8 cellular contexts compared by ENCODE assay signal in the genomic region with DNA sequence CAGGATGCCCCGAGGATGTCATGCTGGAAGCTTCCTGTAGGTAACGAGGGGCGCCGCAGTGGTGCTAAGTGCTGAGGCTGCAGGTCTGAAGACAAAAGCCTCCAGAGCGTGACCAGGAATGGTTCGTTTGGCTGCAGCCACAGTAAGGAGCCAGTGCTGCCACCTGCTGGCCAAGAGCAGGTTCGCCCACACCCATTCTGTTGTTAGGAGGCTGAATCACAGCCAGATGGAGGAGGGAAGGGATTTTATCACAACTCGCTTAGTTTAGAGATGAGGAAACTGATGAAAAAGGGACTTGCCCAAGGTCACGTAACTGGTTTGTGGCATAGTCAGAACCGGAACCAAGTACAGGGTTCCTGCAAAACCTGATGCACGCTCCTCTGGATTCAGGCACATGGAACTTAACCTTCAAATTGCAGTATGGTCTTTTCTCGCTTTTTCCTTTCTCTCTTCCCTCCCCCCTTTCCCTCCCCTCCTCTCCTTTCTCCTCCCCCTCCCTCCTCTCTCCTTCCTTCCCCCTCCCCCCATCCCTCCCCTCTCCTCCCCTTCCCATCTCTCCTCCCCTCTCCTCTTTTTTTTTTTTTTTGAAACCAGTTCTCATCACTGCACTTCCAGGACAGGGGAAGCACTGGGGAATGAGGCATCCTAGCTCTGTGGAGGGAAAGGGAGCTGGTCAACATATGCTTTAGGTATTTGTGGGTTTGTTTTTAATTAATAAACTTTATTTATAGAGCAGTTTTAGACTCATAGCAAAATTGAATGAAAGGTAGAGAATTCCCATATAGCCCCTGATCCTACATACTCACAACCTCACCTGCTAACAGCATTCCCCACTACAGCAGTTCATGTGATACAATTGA.
DNase-seq lines count a peak whose midpoint lies in the region; ATAC-seq and TF ChIP-seq lines count a peak whose summit lies in the region.

No MANE protein-coding gene starts in this region.

- H3K9me2 ChIP-seq in GM23338 (ENCODE audit: insufficient read depth) (peaks cover 9% of the 10 kb centered on the region; the same call in 1 of the 2 replicates), PC-9 (ENCODE audit: insufficient read depth) (no peaks in the 10 kb centered on the region)

- H3K79me2 ChIP-seq in GM23338 (replicated peaks; ENCODE audit: insufficient read depth) (no peaks in the 10 kb centered on the region), PC-9 (ENCODE audit: low read depth) (no peaks in the 10 kb centered on the region)

- H3K36me3 Mint-ChIP-seq in GM23338 (ENCODE audit: low read depth): peaks cover 29% of the 10 kb centered on the region
- no peaks in the 10 kb centered on the region for H3K36me3 Mint-ChIP-seq in natural killer cell

- TF ChIP-seq POLR2A in esophagus muscularis mucosa (IDR thresholded peaks at IDR 0.05; ENCODE audit: low read depth): no peak

- WGBS in esophagus muscularis mucosa: 15% methylated on average over 12 of the region's 12 CpGs

- no peak overlapping the region for H2AFZ ChIP-seq in GM23338
- no peak overlapping the region for H2AFZ ChIP-seq in PC-9

- CTCF ChIA-PET in PC-9 (lab: Charles Lee): interaction anchor here (0.7 to 0.8 kb wide), 2 partner anchors 14 to 87 kb away, joined by 7 to 13 read pairs; no protein-coding TSS in a partner anchor

- H3K36me3 ChIP-seq in GM23338 (ENCODE audit: insufficient read depth) (0 out of 2 replicates have a peak, but pooled peaks cover 3% of the 10 kb centered on the region), KOPT-K1 (ENCODE audit: insufficient read depth, low read length) (no peaks in the 10 kb centered on the region), PC-9 (ENCODE audit: low read depth) (0 out of 2 replicates have a peak, but pooled peaks cover 4% of the 10 kb centered on the region), esophagus muscularis mucosa (no peaks in the 10 kb centered on the region)

- H3K9me3 ChIP-seq in KOPT-K1 (ENCODE audit: insufficient read depth, low read length, poor library complexity, severe bottlenecking): peaks cover 19% of the 10 kb centered on the region
- H3K9me3 ChIP-seq in PC-9 (ENCODE audit: insufficient read depth, low read depth): peaks cover 5% of the 10 kb centered on the region; the same call in 1 of the 2 replicates
- no peaks in the 10 kb centered on the region for H3K9me3 ChIP-seq in esophagus muscularis mucosa

- H3K4me1 Mint-ChIP-seq in GM23338: no peaks in the 10 kb centered on the region; the same call in 2 of the 3 replicates
- peaks cover 15 to 23% of the 10 kb centered on the region in 2 donors for H3K4me1 Mint-ChIP-seq in natural killer cell

- no peak for TF ChIP-seq EP300 in esophagus muscularis mucosa (IDR thresholded peaks at IDR 0.05)

- no TSS peak for BruUV-seq in PC-9 (replicated peaks; lab: Mats Ljungman, UMichigan)

- DNase-seq in EH (ENCODE audit: low read depth): peak; percentile 92
- DNase-seq in GM23338 (ENCODE audit: low spot score): peak; percentile 99
- DNase-seq in PC-9: peak; percentile 86 to 87
- DNase-seq in activated T-cell treated with anti-CD3 and anti-CD28 coated beads for 4 hours: peak; percentile 79
- peak; percentile 97 for DNase-seq in esophagus muscularis mucosa (ENCODE audit: extremely low spot score)
- peak; percentile 75 for DNase-seq in natural killer cell
- DNase-seq in stimulated activated naive CD4-positive, alpha-beta T cell (lab: John Stamatoyannopoulos, UW): peak; percentile 41 to 77 (median 64)

- no peak overlapping the region for H3K4me3 ChIP-seq in GM23338
- H3K4me3 ChIP-seq in PC-9: no peak overlapping the region
- H3K4me3 ChIP-seq in esophagus muscularis mucosa: no peak overlapping the region

- POLR2A ChIA-PET in PC-9 (lab: Charles Lee; ENCODE audit: unreplicated experiment): no interaction called here

- H3K4me1 ChIP-seq in GM23338 (ENCODE audit: insufficient read depth): no peaks in the 10 kb centered on the region
- no peaks in the 10 kb centered on the region for H3K4me1 ChIP-seq in PC-9 (replicated peaks; ENCODE audit: insufficient read depth)
- H3K4me1 ChIP-seq in esophagus muscularis mucosa: peaks cover 3 to 13% (median 8%) of the 10 kb centered on the region in 4 donors

- no peak overlapping the region for H3K27ac Mint-ChIP-seq in GM23338
- H3K27ac Mint-ChIP-seq in natural killer cell: peak overlapping the region in 1 of 2 donors; percentile 45

- H4K20me1 ChIP-seq in GM23338 (replicated peaks; ENCODE audit: insufficient read depth) (no peaks in the 10 kb centered on the region), PC-9 (ENCODE audit: insufficient read depth) (no peaks in the 10 kb centered on the region)

- H3F3A ChIP-seq in GM23338 (replicated peaks; ENCODE audit: low read depth) (0 out of 2 replicates have a peak, but pooled peaks cover 2% of the 10 kb centered on the region), PC-9 (ENCODE audit: insufficient read depth, low read depth) (peaks cover 5% of the 10 kb centered on the region; the same call in 1 of the 2 replicates)

- H3K27me3 ChIP-seq in GM23338 (ENCODE audit: insufficient read depth) (no peaks in the 10 kb centered on the region), PC-9 (ENCODE audit: insufficient read depth, low read depth) (no peaks in the 10 kb centered on the region), esophagus muscularis mucosa (no peaks in the 10 kb centered on the region)

- intact Hi-C loops in PC-9 (cut with micrococcal nuclease; ENCODE audit: unreplicated experiment): loop anchor here (1.0 to 5.0 kb wide), 3 partner anchors 17 to 201 kb away; no protein-coding TSS in a partner anchor
- intact Hi-C loops in esophagus muscularis mucosa (cut with DNase I): loop anchor here (2.0 kb wide), 1 partner anchor 83 kb away; the partner anchor contains the start of gene MPZL1
- intact Hi-C loops in natural killer cell (cut with micrococcal nuclease): no loop called here

- TF ChIP-seq CTCF in GM23338 (conservative IDR thresholded peaks at IDR 0.05; ENCODE audit: low read depth in 2 of 2) (peak; percentile 98 to 99), PC-9 (conservative IDR thresholded peaks at IDR 0.05) (peak; percentile 94), esophagus muscularis mucosa (IDR thresholded peaks at IDR 0.05) (peak; percentile 94 to 98 (median 95)), natural killer cell (IDR thresholded peaks at IDR 0.05) (peak; percentile 95)

- H3K27ac ChIP-seq in GM23338 (ENCODE audit: low read depth) (no peak overlapping the region), KOPT-K1 (ENCODE audit: low read depth, low read length, poor library complexity, severe bottlenecking) (peak overlapping the region; percentile 97), PC-9 (no peak overlapping the region), esophagus muscularis mucosa (replicated peaks in 1 of 4) (no peak overlapping the region)

- H3K9me3 Mint-ChIP-seq in GM23338: peaks cover 42% of the 10 kb centered on the region
- no peaks in the 10 kb centered on the region for H3K9me3 Mint-ChIP-seq in natural killer cell

- H3K27me3 Mint-ChIP-seq in GM23338 (ENCODE audit: insufficient read depth, low read depth, poor library complexity) (peaks cover 7% of the 10 kb centered on the region), natural killer cell (ENCODE audit: low read depth in 2 of 2) (no peaks in the 10 kb centered on the region)

- ATAC-seq in GM23338 (peak; percentile 98), natural killer cell (peak; percentile 90 to 93 (median 92))

- H3K4me2 ChIP-seq in GM23338: no peak overlapping the region
- H3K4me2 ChIP-seq in PC-9: peak overlapping the region; percentile 51

- H3K4me3 Mint-ChIP-seq in GM23338: peak overlapping the region; percentile 40; the same call in 1 of the 3 replicates
- peak overlapping the region; percentile 13 for H3K4me3 Mint-ChIP-seq in natural killer cell

TF ChIP-seq in GM23338, 12 proteins besides CTCF, POLR2A, EP300 and RAD21 (continues in another document):
- TF ChIP-seq ZNF114 (CRISPR knock-in tag; IDR thresholded peaks at IDR 0.05) (peak; percentile 79; the same call in 1 of the 2 replicates), ZNF331 (CRISPR knock-in tag; IDR thresholded peaks at IDR 0.05; ENCODE audit: low read depth) (no peak)
